In the genomic region with DNA sequence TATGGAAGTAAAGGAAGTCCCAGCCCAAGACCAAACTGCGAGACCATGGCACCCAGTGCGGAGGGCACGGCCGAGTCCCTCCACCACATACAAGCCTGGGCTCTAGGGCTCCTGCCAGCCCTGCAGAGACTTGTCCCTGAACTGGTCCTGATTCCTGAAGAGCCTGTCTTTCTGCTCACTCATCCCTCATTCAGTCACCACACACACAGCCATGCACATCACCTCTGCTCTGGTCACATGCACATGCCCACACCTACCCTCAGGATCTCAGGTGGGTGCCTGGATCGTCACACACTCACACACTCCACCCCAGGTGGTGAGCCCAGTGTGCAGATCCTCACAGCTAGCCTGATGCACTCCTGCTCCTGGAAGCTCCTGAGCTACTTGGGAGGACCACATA, we compare ENCODE assay signal across 20 cellular contexts.
DNase-seq lines count a peak whose midpoint lies in the region; ATAC-seq, FAIRE-seq and TF ChIP-seq lines count a peak whose summit lies in the region.
"Had no signal": no experiment of that assay in that cellular context is flagged by ENCODE, and none has a peak within 500 bp of the region (broad histone marks: within the 10 kb centered on the region; RNA-seq: fewer than 3 reads in every experiment).

No MANE protein-coding gene starts in this region.

- no peak overlapping the region for H3K27ac Mint-ChIP-seq in stimulated activated memory B cell treated with anti-CD40 and anti-IgM and Interleukin-4, amounts not matched to agents 10 μg/mL and 1 μg/mL and 100 μg/mL, for 72 hours
- peak overlapping the region in 1 of 7 donors; percentile 50 for H3K27ac Mint-ChIP-seq in CD14-positive monocyte
- H3K27ac Mint-ChIP-seq in activated naive CD8-positive, alpha-beta T cell treated with anti-CD3 and anti-CD28 coated beads, Interleukin-2, amount 50 U/mL, for 24 hours: no peak overlapping the region
- H3K27ac Mint-ChIP-seq: CD4-positive, alpha-beta memory T cell; H9 had no signal

- no peak for TF ChIP-seq CTCF in A549 (IDR thresholded peaks at IDR 0.05)
- no peak for TF ChIP-seq CTCF in VCaP (conservative IDR thresholded peaks at IDR 0.05)
- TF ChIP-seq CTCF in keratinocyte (optimal IDR thresholded peaks at IDR 0.05 in 1 of 3, IDR thresholded peaks at IDR 0.05 in 1 of 3, conservative IDR thresholded peaks at IDR 0.05 in 1 of 3; ENCODE audit: extremely low read depth in 1 of 3, insufficient read depth in 2 of 3, low read length in 3 of 3): no peak
- no peak for TF ChIP-seq CTCF in CD14-positive monocyte (IDR thresholded peaks at IDR 0.05)

- H3K4me3 ChIP-seq in A549: no peak overlapping the region
- no peak overlapping the region for H3K4me3 ChIP-seq in keratinocyte (ENCODE audit: control insufficient read depth in 2 of 3, extremely low read depth in 1 of 3, insufficient read depth in 2 of 3, low read depth in 1 of 3, low read length in 3 of 3)
- H3K4me3 ChIP-seq: K562, PC-9, SJCRH30 had no signal

- no peaks in the 10 kb centered on the region for H3K79me2 ChIP-seq in keratinocyte (ENCODE audit: control insufficient read depth, insufficient read depth, low read length)

- H3K27ac ChIP-seq in A549: no peak overlapping the region
- peak overlapping the region; percentile 95 for H3K27ac ChIP-seq in VCaP
- H3K27ac ChIP-seq in keratinocyte (ENCODE audit: control insufficient read depth, insufficient read depth, low read length): no peak overlapping the region
- H3K27ac ChIP-seq: PC-9, RWPE1, SJCRH30 had no signal

- no peak overlapping the region for H2AFZ ChIP-seq in keratinocyte (ENCODE audit: control insufficient read depth, low read length)
- H2AFZ ChIP-seq: PC-9 had no signal

- dilution Hi-C loops in keratinocyte (cut with MboI; ENCODE audit: extremely low pct_ligation_motif_present, low sequenced_read_pairs): no loop called here

- intact Hi-C loops in CD14-positive monocyte (cut with micrococcal nuclease): no loop called here

- H3K4me3 Mint-ChIP-seq in stimulated activated memory B cell treated with anti-CD40 and anti-IgM and Interleukin-4, amounts not matched to agents 10 μg/mL and 1 μg/mL and 100 μg/mL, for 72 hours: no peak overlapping the region
- no peak overlapping the region for H3K4me3 Mint-ChIP-seq in CD14-positive monocyte
- no peak overlapping the region for H3K4me3 Mint-ChIP-seq in activated naive CD8-positive, alpha-beta T cell treated with anti-CD3 and anti-CD28 coated beads, Interleukin-2, amount 50 U/mL, for 24 hours
- H3K4me3 Mint-ChIP-seq: CD4-positive, alpha-beta memory T cell; H9 had no signal

- TF ChIP-seq RAD21 in A549 (conservative IDR thresholded peaks at IDR 0.05 in 1 of 2, IDR thresholded peaks at IDR 0.05 in 1 of 2): no peak

- H3K4me2 ChIP-seq in A549 (no peak overlapping the region), keratinocyte (ENCODE audit: control insufficient read depth, extremely low read depth, insufficient read depth, low read depth, low read length) (peak overlapping the region; percentile 42)
- H3K4me2 ChIP-seq: PC-9 had no signal

- peaks cover 2% of the 10 kb centered on the region for H3K27me3 Mint-ChIP-seq in stimulated activated memory B cell treated with anti-CD40 and anti-IgM and Interleukin-4, amounts not matched to agents 10 μg/mL and 1 μg/mL and 100 μg/mL, for 72 hours
- peaks cover 6 to 10% (median 8%) of the 10 kb centered on the region in 3 donors for H3K27me3 Mint-ChIP-seq in CD14-positive monocyte (ENCODE audit: low read depth in 3 of 3)
- peaks cover 3% of the 10 kb centered on the region for H3K27me3 Mint-ChIP-seq in activated naive CD8-positive, alpha-beta T cell treated with anti-CD3 and anti-CD28 coated beads, Interleukin-2, amount 50 U/mL, for 24 hours

- 84% methylated on average over 5 of the region's 5 CpGs for WGBS in A549 (ENCODE audit: missing lambda C conversion rate)

- no peak for FAIRE-seq in A549 (lab: Jason Lieb, UNC)
- FAIRE-seq in keratinocyte (lab: Jason Lieb, UNC): peak; percentile 13
- FAIRE-seq: GM12892, K562 had no signal

- POLR2A ChIA-PET in A549 (lab: Yijun Ruan, JAX): no interaction called here

- H3K36me3 Mint-ChIP-seq in stimulated activated memory B cell treated with anti-CD40 and anti-IgM and Interleukin-4, amounts not matched to agents 10 μg/mL and 1 μg/mL and 100 μg/mL, for 72 hours: no peaks in the 10 kb centered on the region
- H3K36me3 Mint-ChIP-seq in CD14-positive monocyte: no peaks in the 10 kb centered on the region
- no peaks in the 10 kb centered on the region for H3K36me3 Mint-ChIP-seq in activated naive CD8-positive, alpha-beta T cell treated with anti-CD3 and anti-CD28 coated beads, Interleukin-2, amount 50 U/mL, for 24 hours (ENCODE audit: low read depth)
- H3K36me3 Mint-ChIP-seq: CD4-positive, alpha-beta memory T cell had no signal

- no peak for DNase-seq in A549 (ENCODE audit: low read depth in 1 of 2, low spot score in 1 of 2)
- no peak for DNase-seq in keratinocyte (ENCODE audit: low read depth, low spot score)
- DNase-seq in superior temporal gyrus (ENCODE audit: extremely low spot score): no peak
- DNase-seq in HK-2 (ENCODE audit: unreplicated experiment): no peak
- DNase-seq in CD14-positive monocyte (ENCODE audit: low spot score): no peak
- DNase-seq in activated naive CD8-positive, alpha-beta T cell treated with anti-CD3 and anti-CD28 coated beads, Interleukin-2, amount 50 U/mL, for 24 hours: no peak
- DNase-seq: BE2C; CD4-positive, alpha-beta memory T cell; H9; NCI-H1092 treated with DMSO at 0.1 percent for 48 hours; NCI-H146; NCI-H2029 treated with DMSO at 0.1 percent for 48 hours; NCI-H2171; PC-9; SJCRH30 had no signal

- H3K9me3 Mint-ChIP-seq in stimulated activated memory B cell treated with anti-CD40 and anti-IgM and Interleukin-4, amounts not matched to agents 10 μg/mL and 1 μg/mL and 100 μg/mL, for 72 hours: peaks cover 4% of the 10 kb centered on the region
- H3K9me3 Mint-ChIP-seq in CD14-positive monocyte: peaks cover 0 to 5% (median 0%) of the 10 kb centered on the region in 7 donors
- H3K9me3 Mint-ChIP-seq in activated naive CD8-positive, alpha-beta T cell treated with anti-CD3 and anti-CD28 coated beads, Interleukin-2, amount 50 U/mL, for 24 hours: no peaks in the 10 kb centered on the region
- H3K9me3 Mint-ChIP-seq: CD4-positive, alpha-beta memory T cell; H9 had no signal

- no peaks in the 10 kb centered on the region for H4K20me1 ChIP-seq in keratinocyte (ENCODE audit: control insufficient read depth, extremely low read depth, insufficient read depth, low read length)

- no peaks in the 10 kb centered on the region for H3K36me3 ChIP-seq in keratinocyte (ENCODE audit: control insufficient read depth in 2 of 2, extremely low read depth in 1 of 2, insufficient read depth in 2 of 2, low read length in 2 of 2)
- H3K36me3 ChIP-seq: BE2C, SJCRH30 had no signal

- H3K9me3 ChIP-seq in A549: no peaks in the 10 kb centered on the region
- H3K9me3 ChIP-seq in keratinocyte (ENCODE audit: control insufficient read depth, low read depth, low read length): no peaks in the 10 kb centered on the region
- H3K9me3 ChIP-seq: BE2C, SJCRH30 had no signal

- CTCF ChIA-PET in A549 (lab: Yijun Ruan, JAX): interaction anchor here (1.3 to 8.1 kb wide), 3 partner anchors 13 to 68 kb away, joined by 3 to 69 read pairs (median 3); no protein-coding TSS in a partner anchor

- H3K4me1 Mint-ChIP-seq in stimulated activated memory B cell treated with anti-CD40 and anti-IgM and Interleukin-4, amounts not matched to agents 10 μg/mL and 1 μg/mL and 100 μg/mL, for 72 hours: no peaks in the 10 kb centered on the region
- H3K4me1 Mint-ChIP-seq in CD14-positive monocyte: no peaks in the 10 kb centered on the region
- H3K4me1 Mint-ChIP-seq in activated naive CD8-positive, alpha-beta T cell treated with anti-CD3 and anti-CD28 coated beads, Interleukin-2, amount 50 U/mL, for 24 hours: no peaks in the 10 kb centered on the region
- H3K4me1 Mint-ChIP-seq: CD4-positive, alpha-beta memory T cell; H9 had no signal

- TF ChIP-seq EP300 in A549 (IDR thresholded peaks at IDR 0.05): no peak

- no peaks in the 10 kb centered on the region for H3K27me3 ChIP-seq in keratinocyte (ENCODE audit: control insufficient read depth, extremely low read depth, insufficient read depth, low read length)
- H3K27me3 ChIP-seq: BE2C, SJCRH30 had no signal

- H3K4me1 ChIP-seq in A549 (no peaks in the 10 kb centered on the region), keratinocyte (ENCODE audit: control insufficient read depth, extremely low read depth, insufficient read depth, low read length) (peaks cover 25% of the 10 kb centered on the region)
- H3K4me1 ChIP-seq: BE2C, SJCRH30 had no signal

- no peak for TF ChIP-seq POLR2A in A549 (IDR thresholded peaks at IDR 0.05; ENCODE audit: low read length)

- no peak overlapping the region for H3K9ac ChIP-seq in keratinocyte (ENCODE audit: control insufficient read depth, extremely low read depth, insufficient read depth, low read length)

- no peaks in the 10 kb centered on the region for H3K9me1 ChIP-seq in keratinocyte (ENCODE audit: control insufficient read depth, extremely low read depth, insufficient read depth, low read length)

- ATAC-seq in A549: peak; percentile 25 to 27; a peak in 4 of 6 replicates
- peak; percentile 26 for ATAC-seq in stimulated activated memory B cell treated with anti-CD40 and anti-IgM and Interleukin-4, amounts not matched to agents 10 μg/mL and 1 μg/mL and 100 μg/mL, for 72 hours
- no peak for ATAC-seq in activated naive CD8-positive, alpha-beta T cell treated with anti-CD3 and anti-CD28 coated beads, Interleukin-2, amount 50 U/mL, for 24 hours
- ATAC-seq: K562 had no signal

TF ChIP-seq in A549, 52 proteins besides CTCF, POLR2A, EP300 and RAD21 (continues in another document):
- TF ChIP-seq, protein P1, sequence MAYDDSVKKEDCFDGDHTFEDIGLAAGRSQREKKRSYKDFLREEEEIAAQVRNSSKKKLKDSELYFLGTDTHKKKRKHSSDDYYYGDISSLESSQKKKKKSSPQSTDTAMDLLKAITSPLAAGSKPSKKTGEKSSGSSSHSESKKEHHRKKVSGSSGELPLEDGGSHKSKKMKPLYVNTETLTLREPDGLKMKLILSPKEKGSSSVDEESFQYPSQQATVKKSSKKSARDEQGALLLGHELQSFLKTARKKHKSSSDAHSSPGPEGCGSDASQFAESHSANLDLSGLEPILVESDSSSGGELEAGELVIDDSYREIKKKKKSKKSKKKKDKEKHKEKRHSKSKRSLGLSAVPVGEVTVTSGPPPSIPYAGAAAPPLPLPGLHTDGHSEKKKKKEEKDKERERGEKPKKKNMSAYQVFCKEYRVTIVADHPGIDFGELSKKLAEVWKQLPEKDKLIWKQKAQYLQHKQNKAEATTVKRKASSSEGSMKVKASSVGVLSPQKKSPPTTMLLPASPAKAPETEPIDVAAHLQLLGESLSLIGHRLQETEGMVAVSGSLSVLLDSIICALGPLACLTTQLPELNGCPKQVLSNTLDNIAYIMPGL (CRISPR knock-in tag; IDR thresholded peaks at IDR 0.05; ENCODE audit: borderline replicate concordance): no peak
- TF ChIP-seq SMC3 (IDR thresholded peaks at IDR 0.05): no peak
